20 cellular contexts compared by ENCODE assay signal in the genomic region with DNA sequence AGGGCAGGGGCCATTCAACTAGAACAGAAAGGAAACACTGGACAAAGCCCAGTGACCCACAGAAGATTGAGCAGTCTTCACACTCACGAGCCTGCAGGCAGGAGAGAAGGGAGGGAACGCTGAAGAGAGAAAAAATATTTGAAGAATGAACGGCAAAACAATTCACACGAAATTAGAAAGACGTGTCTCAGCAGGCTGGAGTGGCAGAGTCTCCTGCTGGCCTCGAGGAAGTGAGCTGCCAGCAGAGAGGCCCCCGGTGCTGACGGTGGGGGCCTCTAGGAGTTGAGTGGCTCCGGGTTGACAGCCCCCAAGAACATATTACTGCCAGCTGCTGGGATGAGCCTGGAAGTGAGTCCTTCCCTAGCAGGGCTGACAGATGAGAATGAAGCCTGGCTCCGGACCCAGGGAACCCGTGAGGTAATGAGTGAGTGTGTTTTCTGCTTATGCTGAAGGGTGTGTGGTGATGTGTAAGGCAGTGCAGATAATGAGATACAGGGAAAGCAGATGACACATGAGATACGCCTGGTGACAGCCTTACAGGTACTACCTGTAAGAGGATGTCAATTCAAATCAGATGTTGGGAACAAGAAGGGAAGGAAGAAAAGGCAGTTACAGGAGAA. TPM values are rescaled to one million over a fixed set of nuclear protein-coding genes. Genes with fewer than 3 reads are reported as not detected.
A peak's percentile ranks its signal among the peaks of the same experiment; 100 is the strongest.
DNase-seq lines count a peak whose midpoint lies in the region; ATAC-seq and TF ChIP-seq lines count a peak whose summit lies in the region.
"Had no signal": no experiment of that assay in that cellular context is flagged by ENCODE, and none has a peak within 500 bp of the region (broad histone marks: within the 10 kb centered on the region; RNA-seq: fewer than 3 reads in every experiment).

No MANE protein-coding gene starts in this region.

- TF ChIP-seq CTCF in RWPE1 (conservative IDR thresholded peaks at IDR 0.05; ENCODE audit: low read depth) (no peak), dorsolateral prefrontal cortex (IDR thresholded peaks at IDR 0.05 in 54 of 56, conservative IDR thresholded peaks at IDR 0.05 in 2 of 56; ENCODE audit: low read depth in 1 of 56, partially characterized antibody in 56 of 56) (no peak)

- intact Hi-C loops in posterior vena cava (cut with DNase I) (no loop called here), dorsolateral prefrontal cortex (cut with DNase I) (no loop called here)

- no peak for ATAC-seq in HG02763 (IDR thresholded peaks at IDR 0.05; ENCODE audit: unreplicated experiment)
- ATAC-seq: activated CD4-positive, alpha-beta T cell treated with anti-CD3 and anti-CD28 coated beads for 36 hours; gastroesophageal sphincter; pancreas; right lobe of liver had no signal

- H3K27ac ChIP-seq in RWPE1 (peak overlapping the region; percentile 61), epithelial cell of prostate (peak overlapping the region; percentile 19), dorsolateral prefrontal cortex (peak overlapping the region in 1 of 59 donors; percentile 63)
- H3K27ac ChIP-seq: esophagus muscularis mucosa, gastroesophageal sphincter, pancreas, right lobe of liver, upper lobe of left lung had no signal

- POLR2A ChIA-PET in RWPE1 (lab: Yijun Ruan, JAX; ENCODE audit: low non-redundant PET) = no interaction called here

- no peak overlapping the region for H3K4me3 ChIP-seq in dorsolateral prefrontal cortex
- H3K4me3 ChIP-seq: esophagus muscularis mucosa, gastroesophageal sphincter, pancreas, right lobe of liver, upper lobe of left lung had no signal

- DNase-seq in NCI-H345 (lab: John Stamatoyannopoulos, UW) = peak; percentile 3
- DNase-seq in NCI-H345 treated with DMSO at 0.1 percent for 48 hours (lab: John Stamatoyannopoulos, UW; ENCODE audit: unreplicated experiment) = no peak
- peak; percentile 26 for DNase-seq in RWPE1 (ENCODE audit: low spot score)
- no peak for DNase-seq in epithelial cell of prostate (ENCODE audit: low read depth, low spot score)
- DNase-seq in posterior vena cava (ENCODE audit: low spot score) = peak; percentile 17
- DNase-seq in NCI-H82 treated with DMSO at 0.1 percent for 48 hours (lab: John Stamatoyannopoulos, UW; ENCODE audit: unreplicated experiment) = no peak
- DNase-seq in dorsolateral prefrontal cortex = no peak
- DNase-seq: activated CD4-positive, alpha-beta T cell treated with anti-CD3 and anti-CD28 coated beads for 36 hours; activated naive CD4-positive, alpha-beta T cell treated with anti-CD3 and anti-CD28 coated beads, Interleukin-2, amount 10 ng/mL, durations not matched to agents 7 days and 5 days; central memory CD4-positive, alpha-beta T cell; NCI-H1048; Right ventricle myocardium superior; upper lobe of left lung had no signal

- no peaks in the 10 kb centered on the region for H3K27me3 ChIP-seq in dorsolateral prefrontal cortex
- H3K27me3 ChIP-seq: esophagus muscularis mucosa, gastroesophageal sphincter, pancreas, right lobe of liver, upper lobe of left lung had no signal

- CTCF ChIA-PET in RWPE1 (lab: Yijun Ruan, JAX) = no interaction called here

RNA-seq across cellular contexts. Expression of a gene that starts 23.4 kb away (rescaled TPM):
- 10 to 100 TPM; 30.1 to 30.7 TPM for total RNA-seq in posterior vena cava
- total RNA-seq in dorsolateral prefrontal cortex = 10 to 100 TPM; 39.4 to 80.6 (median 62.9) TPM

RNA-seq across cellular contexts. Expression of a gene that starts 37.3 kb away (rescaled TPM):
- total RNA-seq in posterior vena cava (10 to 100 TPM; 40.1 to 57.9 TPM), dorsolateral prefrontal cortex (10 to 100 TPM; 37.8 to 83.4 (median 59.1) TPM)

RNA-seq across cellular contexts. Expression of a gene that starts 37.5 kb away (rescaled TPM):
- total RNA-seq in posterior vena cava (1 to 10 TPM; 4.8 to 5.2 TPM), dorsolateral prefrontal cortex (10 to 100 TPM in 117 of 120 experiments, 1 to 10 TPM in 3; 6.3 to 27.1 (median 16.6) TPM)

RNA-seq across cellular contexts. Expression of a gene that starts 47.2 kb away (rescaled TPM):
- 10 to 100 TPM in 1 of 2 donors, 1 to 10 TPM in 1; 3.6 to 14.5 TPM for total RNA-seq in posterior vena cava
- total RNA-seq in dorsolateral prefrontal cortex = 10 to 100 TPM in 6 of 120 experiments, 1 to 10 TPM in 110, not detected in 4; 1.5 to 12.6 (median 5.2) TPM
- total RNA-seq: kidney epithelial cell, LHCN-M2 had no signal

Comparison
In these comparisons a context has a peak if more than half of its experiments do, and no peak if none do; other contexts are left out.
1. DNase-seq: peak in NCI-H345 (single experiment), RWPE1 (single experiment) and posterior vena cava (single experiment); none in NCI-H345 treated with DMSO at 0.1 percent for 48 hours (single experiment), epithelial cell of prostate (single experiment), NCI-H82 treated with DMSO at 0.1 percent for 48 hours (single experiment) and dorsolateral prefrontal cortex (0 of 10).